ENCODE assay signal across 19 cellular contexts in the genomic region with DNA sequence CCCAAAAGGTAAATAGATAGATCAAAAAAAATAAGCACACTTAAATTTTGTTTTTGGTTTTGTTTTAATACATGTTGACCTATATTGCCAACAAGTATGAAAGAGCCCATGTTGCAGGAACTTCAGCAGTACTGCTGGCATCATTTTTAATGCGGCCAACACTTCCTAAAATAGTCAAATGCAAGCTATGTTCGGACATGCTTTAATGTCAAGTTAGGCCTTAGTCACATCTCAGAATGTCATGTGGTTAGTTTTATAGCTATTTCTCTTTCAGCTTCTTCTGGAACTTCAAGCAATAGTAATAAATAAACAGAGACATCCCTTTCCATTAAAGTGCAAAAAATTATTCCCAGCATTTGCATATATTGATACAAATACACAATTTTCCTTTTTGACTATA.
DNase-seq lines count a peak whose midpoint lies in the region; ATAC-seq and TF ChIP-seq lines count a peak whose summit lies in the region.
"Had no signal": no experiment of that assay in that cellular context is flagged by ENCODE, and none has a peak within 500 bp of the region (broad histone marks: within the 10 kb centered on the region; RNA-seq: fewer than 3 reads in every experiment).

No MANE protein-coding gene starts in this region.

- H2AFZ ChIP-seq in PC-9 = peak overlapping the region; percentile 25; the same call in 1 of the 2 replicates
- H2AFZ ChIP-seq in smooth muscle cell (ENCODE audit: low read depth) = no peak overlapping the region
- H2AFZ ChIP-seq: GM23248 had no signal

- H3K9me2 ChIP-seq in PC-9 (ENCODE audit: insufficient read depth) = no peaks in the 10 kb centered on the region

- H3K4me3 ChIP-seq in BJ (ENCODE audit: low read depth, low read length) (no peak overlapping the region), PC-9 (no peak overlapping the region), smooth muscle cell (no peak overlapping the region)
- H3K4me3 ChIP-seq: A549, GM23248, HAP-1 had no signal

- H3K27ac ChIP-seq in PC-9 = no peak overlapping the region
- no peak overlapping the region for H3K27ac ChIP-seq in smooth muscle cell (ENCODE audit: low read depth)
- no peak overlapping the region for H3K27ac ChIP-seq in CD4-positive, alpha-beta T cell (ENCODE audit: low read depth, low read length)
- H3K27ac ChIP-seq: 22Rv1, A549, C4-2B, GM23248 had no signal

- CTCF ChIA-PET in BJ (lab: Yijun Ruan, JAX) (interaction anchor here (1.3 kb wide), 1 partner anchor 16 kb away, joined by 4 read pairs; no protein-coding TSS in a partner anchor), PC-9 (lab: Charles Lee) (no interaction called here)
- CTCF ChIA-PET in CD4-positive, alpha-beta T cell (lab: Charles Lee) = no interaction called here

- H3K27me3 ChIP-seq in BJ (ENCODE audit: control insufficient read depth, insufficient read depth, low read length) (no peaks in the 10 kb centered on the region), PC-9 (ENCODE audit: insufficient read depth, low read depth) (no peaks in the 10 kb centered on the region), smooth muscle cell (ENCODE audit: low read depth) (no peaks in the 10 kb centered on the region)
- H3K27me3 ChIP-seq in CD4-positive, alpha-beta T cell (ENCODE audit: control insufficient read depth, insufficient read depth, low read length) = no peaks in the 10 kb centered on the region
- H3K27me3 ChIP-seq: BE2C had no signal

- H3K36me3 ChIP-seq in BJ (ENCODE audit: control insufficient read depth, insufficient read depth, low read length) (no peaks in the 10 kb centered on the region), PC-9 (ENCODE audit: low read depth) (no peaks in the 10 kb centered on the region), smooth muscle cell (ENCODE audit: low read depth) (no peaks in the 10 kb centered on the region)
- H3K36me3 ChIP-seq: BE2C, HAP-1 had no signal

- peaks cover 3% of the 10 kb centered on the region for H3K9me3 Mint-ChIP-seq in CD4-positive, alpha-beta T cell

- no TSS peak for BruUV-seq in PC-9 (replicated peaks; lab: Mats Ljungman, UMichigan)

- POLR2A ChIA-PET in BJ (lab: Charles Lee) = no interaction called here
- POLR2A ChIA-PET in PC-9 (lab: Charles Lee; ENCODE audit: unreplicated experiment) = no interaction called here
- POLR2A ChIA-PET in CD4-positive, alpha-beta T cell (lab: Charles Lee) = no interaction called here

- ATAC-seq in CD4-positive, alpha-beta T cell (ENCODE audit: poor library complexity) = no peak
- ATAC-seq: A549 had no signal

- no peak overlapping the region for H3K4me3 Mint-ChIP-seq in CD4-positive, alpha-beta T cell
- H3K4me3 Mint-ChIP-seq: CD4-positive, alpha-beta memory T cell had no signal

- no peaks in the 10 kb centered on the region for H3K9me3 ChIP-seq in PC-9 (ENCODE audit: insufficient read depth, low read depth)
- H3K9me3 ChIP-seq in smooth muscle cell (replicated peaks; ENCODE audit: low read depth) = no peaks in the 10 kb centered on the region
- no peaks in the 10 kb centered on the region for H3K9me3 ChIP-seq in CD4-positive, alpha-beta T cell (ENCODE audit: control insufficient read depth, low read length)
- H3K9me3 ChIP-seq: A549, BE2C, HAP-1 had no signal

- DNase-seq in BJ (ENCODE audit: low read depth) = peak; percentile 13
- no peak for DNase-seq in PC-9
- peak; percentile 15 for DNase-seq in foreskin melanocyte
- no peak for DNase-seq in smooth muscle cell (lab: John Stamatoyannopoulos, UW; ENCODE audit: unreplicated experiment)
- DNase-seq in COLO668 (lab: John Stamatoyannopoulos, UW; ENCODE audit: unreplicated experiment) = no peak
- no peak for DNase-seq in NCI-H226
- DNase-seq in CD4-positive, alpha-beta T cell = no peak
- DNase-seq: BE2C; Calu3; CD4-positive, alpha-beta memory T cell; DMS 273 treated with DMSO at 0.1 percent for 48 hours; DMS53; DND-41; GM23248; KG1 had no signal

- intact Hi-C loops in PC-9 (cut with micrococcal nuclease; ENCODE audit: unreplicated experiment) = no loop called here
- intact Hi-C loops in CD4-positive, alpha-beta T cell (cut with DNase I, micrococcal nuclease) = no loop called here

- H3F3A ChIP-seq in PC-9 (ENCODE audit: insufficient read depth, low read depth) (no peaks in the 10 kb centered on the region), smooth muscle cell (ENCODE audit: low read depth) (no peaks in the 10 kb centered on the region)

- no peaks in the 10 kb centered on the region for H3K4me1 Mint-ChIP-seq in CD4-positive, alpha-beta T cell (ENCODE audit: low read depth)
- H3K4me1 Mint-ChIP-seq: CD4-positive, alpha-beta memory T cell had no signal

- no peaks in the 10 kb centered on the region for H3K36me3 Mint-ChIP-seq in CD4-positive, alpha-beta T cell (ENCODE audit: low read depth)
- H3K36me3 Mint-ChIP-seq: CD4-positive, alpha-beta memory T cell had no signal

- TF ChIP-seq CTCF in BJ (IDR thresholded peaks at IDR 0.05; ENCODE audit: insufficient read depth, low read depth, low read length) = no peak
- TF ChIP-seq CTCF in PC-9 (conservative IDR thresholded peaks at IDR 0.05) = no peak
- no peak for TF ChIP-seq CTCF in smooth muscle cell (IDR thresholded peaks at IDR 0.05; ENCODE audit: borderline replicate concordance, insufficient read depth, poor library complexity, severe bottlenecking)
- no peak for TF ChIP-seq CTCF in CD4-positive, alpha-beta T cell (IDR thresholded peaks at IDR 0.05)

- H3K79me2 ChIP-seq in PC-9 (ENCODE audit: low read depth) (no peaks in the 10 kb centered on the region), smooth muscle cell (ENCODE audit: low read depth) (no peaks in the 10 kb centered on the region)

- H3K4me2 ChIP-seq in PC-9 (no peak overlapping the region), smooth muscle cell (peak overlapping the region; percentile 37)
- H3K4me2 ChIP-seq: A549 had no signal

- H3K27ac Mint-ChIP-seq in CD4-positive, alpha-beta T cell = no peak overlapping the region
- H3K27ac Mint-ChIP-seq: CD4-positive, alpha-beta memory T cell had no signal

- no peaks in the 10 kb centered on the region for H3K27me3 Mint-ChIP-seq in CD4-positive, alpha-beta T cell
- H3K27me3 Mint-ChIP-seq: CD4-positive, alpha-beta memory T cell had no signal

- no peaks in the 10 kb centered on the region for H4K20me1 ChIP-seq in PC-9 (ENCODE audit: insufficient read depth)
- H4K20me1 ChIP-seq in smooth muscle cell (ENCODE audit: low read depth) = no peaks in the 10 kb centered on the region

- WGBS in smooth muscle cell (ENCODE audit: low lambda C conversion rate) = 30% methylated on average over 2 of the region's 2 CpGs

- H3K9ac ChIP-seq in smooth muscle cell (ENCODE audit: low read depth) = no peak overlapping the region
- H3K9ac ChIP-seq: GM23248 had no signal

- no peaks in the 10 kb centered on the region for H3K4me1 ChIP-seq in PC-9 (replicated peaks; ENCODE audit: insufficient read depth)
- H3K4me1 ChIP-seq in smooth muscle cell (ENCODE audit: low read depth) = no peaks in the 10 kb centered on the region
- H3K4me1 ChIP-seq: A549, BE2C, HAP-1 had no signal

Comparison
In these comparisons a context has a peak if more than half of its experiments do, and no peak if none do; other contexts are left out.
1. DNase-seq: peak in BJ (single experiment) and foreskin melanocyte (single experiment); none in PC-9 (0 of 2), smooth muscle cell (single experiment), COLO668 (single experiment), NCI-H226 (single experiment) and CD4-positive, alpha-beta T cell (0 of 10).